8 cellular contexts compared by ENCODE assay signal in the genomic region with DNA sequence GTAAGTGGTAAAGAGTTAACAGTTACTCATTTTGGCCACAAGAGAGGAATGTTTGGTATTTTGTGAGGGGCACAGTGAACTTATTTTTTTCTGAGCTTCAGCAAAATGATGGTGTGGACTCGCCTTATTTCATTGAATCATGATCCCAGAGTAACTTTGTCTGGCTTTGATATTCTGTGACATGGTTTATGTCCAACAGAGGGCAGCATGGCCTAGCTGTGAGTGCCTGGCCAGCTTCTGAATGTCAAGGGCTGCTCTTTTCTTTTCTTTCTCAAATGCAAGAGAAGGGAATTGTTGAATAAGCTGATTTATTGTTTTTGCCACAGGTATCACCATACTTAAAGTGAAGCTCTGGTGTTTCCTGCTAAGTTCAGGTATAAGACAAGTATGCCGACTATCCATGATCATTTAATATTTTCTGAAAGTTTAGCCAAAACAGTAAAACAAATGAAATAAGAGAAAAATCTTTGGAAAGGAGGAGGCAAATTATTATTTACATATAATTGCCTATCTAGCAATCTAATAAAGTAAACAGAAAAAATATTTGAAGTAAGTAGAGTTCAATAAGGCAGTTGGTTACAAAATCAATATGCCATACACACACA. TPM values are rescaled to one million over a fixed set of nuclear protein-coding genes. Genes with fewer than 3 reads are reported as not detected.
A peak's percentile ranks its signal among the peaks of the same experiment; 100 is the strongest.
DNase-seq lines count a peak whose midpoint lies in the region; ATAC-seq and TF ChIP-seq lines count a peak whose summit lies in the region.

No MANE protein-coding gene starts in this region.

- H3K36me3 ChIP-seq in neuronal stem cell (replicated peaks in 1 of 2; ENCODE audit: control insufficient read depth in 2 of 2, insufficient read depth in 2 of 2, low read length in 2 of 2), result peaks cover 0 to 16% of the 10 kb centered on the region in 2 donors

- H4K8ac ChIP-seq in neuronal stem cell (ENCODE audit: low read depth, low read length), result no peak overlapping the region

- H2BK12ac ChIP-seq in neuronal stem cell (ENCODE audit: low read length), result no peak overlapping the region

- no peaks in the 10 kb centered on the region for H3K27me3 ChIP-seq in neuronal stem cell (ENCODE audit: control insufficient read depth in 3 of 3, insufficient read depth in 3 of 3, low read depth in 1 of 3, low read length in 3 of 3)

- H2BK15ac ChIP-seq in neuronal stem cell (ENCODE audit: low read length), result no peak overlapping the region

- CTCF ChIA-PET in RWPE1 (lab: Yijun Ruan, JAX), result interaction anchor here (0.5 to 2.7 kb wide), 10 partner anchors 13 to 1421 kb away, joined by 3 to 13 read pairs (median 4); no protein-coding TSS in a partner anchor

- H3K79me1 ChIP-seq in neuronal stem cell (ENCODE audit: low read depth, low read length), result no peaks in the 10 kb centered on the region

- peaks cover 0 to 5% of the 10 kb centered on the region in 2 donors for H3K9me3 ChIP-seq in neuronal stem cell (replicated peaks in 1 of 2; ENCODE audit: control insufficient read depth in 2 of 2, insufficient read depth in 1 of 2, low read depth in 1 of 2, low read length in 2 of 2)

- H3K4me3 ChIP-seq in neuronal stem cell (ENCODE audit: low read length in 2 of 2), result no peak overlapping the region

- H3K36me3 Mint-ChIP-seq in activated naive CD4-positive, alpha-beta T cell treated with anti-CD3 and anti-CD28 coated beads, Interleukin-2, amount 50 U/mL, for 72 hours, result peaks cover 8 to 12% of the 10 kb centered on the region in 2 donors

- peaks cover 0 to 5% of the 10 kb centered on the region in 2 donors for H3K9me3 Mint-ChIP-seq in activated naive CD4-positive, alpha-beta T cell treated with anti-CD3 and anti-CD28 coated beads, Interleukin-2, amount 50 U/mL, for 72 hours

- DNase-seq in COLO668 (lab: John Stamatoyannopoulos, UW; ENCODE audit: unreplicated experiment) (peak; percentile 7), HK-2 (ENCODE audit: unreplicated experiment) (peak; percentile 2), RWPE1 (ENCODE audit: low spot score) (peak; percentile 53), fibroblast of gingiva (ENCODE audit: low read depth) (peak; percentile 25), neuronal stem cell (ENCODE audit: low spot score) (peak; percentile 26)
- no peak for DNase-seq in activated naive CD4-positive, alpha-beta T cell treated with anti-CD3 and anti-CD28 coated beads, Interleukin-2, amount 50 U/mL, for 72 hours (ENCODE audit: low spot score in 2 of 2)

- H2AFZ ChIP-seq in neuronal stem cell (ENCODE audit: low read length), result no peak overlapping the region

- H3K9ac ChIP-seq in neuronal stem cell (ENCODE audit: low read depth, low read length, poor library complexity), result no peak overlapping the region

- ATAC-seq in GM21526 (IDR thresholded peaks at IDR 0.05; ENCODE audit: low FRiP score, unreplicated experiment) (no peak), GM18868 (IDR thresholded peaks at IDR 0.05; ENCODE audit: unreplicated experiment) (no peak)
- ATAC-seq in activated naive CD4-positive, alpha-beta T cell treated with anti-CD3 and anti-CD28 coated beads, Interleukin-2, amount 50 U/mL, for 72 hours, result no peak

- H3K4me1 ChIP-seq in neuronal stem cell (ENCODE audit: control insufficient read depth in 2 of 2, insufficient read depth in 1 of 2, low read depth in 1 of 2, low read length in 2 of 2), result no peaks in the 10 kb centered on the region

- no peak overlapping the region for H3K4me2 ChIP-seq in neuronal stem cell (ENCODE audit: insufficient read depth, low read length, poor library complexity, severe bottlenecking)

- no peak overlapping the region for H3K18ac ChIP-seq in neuronal stem cell (ENCODE audit: low read length)

- H3K23ac ChIP-seq in neuronal stem cell (ENCODE audit: low read depth, low read length, poor library complexity), result no peak overlapping the region

- no peak overlapping the region for H2AK5ac ChIP-seq in neuronal stem cell (ENCODE audit: low read depth, low read length)

- no peak overlapping the region for H3K4ac ChIP-seq in neuronal stem cell (ENCODE audit: low read length)

- H3K27ac Mint-ChIP-seq in activated naive CD4-positive, alpha-beta T cell treated with anti-CD3 and anti-CD28 coated beads, Interleukin-2, amount 50 U/mL, for 72 hours, result no peak overlapping the region

- no CpG with 5 or more reads among the region's 2 CpGs for WGBS in neuronal stem cell (ENCODE audit: extremely low coverage in 2 of 2, insufficient read length in 2 of 2, insufficient replicate concordance in 1 of 2), 2 donors

- no peak overlapping the region for H4K91ac ChIP-seq in neuronal stem cell (ENCODE audit: low read depth, low read length, poor library complexity)

- POLR2A ChIA-PET in RWPE1 (lab: Yijun Ruan, JAX; ENCODE audit: low non-redundant PET), result no interaction called here

- no peak overlapping the region for H2BK120ac ChIP-seq in neuronal stem cell (ENCODE audit: low read depth, low read length)

- peak; percentile 48 for TF ChIP-seq CTCF in RWPE1 (conservative IDR thresholded peaks at IDR 0.05; ENCODE audit: low read depth)

- H3K27ac ChIP-seq in RWPE1 (no peak overlapping the region), neuronal stem cell (replicated peaks; ENCODE audit: low read length) (no peak overlapping the region)

- H2BK5ac ChIP-seq in neuronal stem cell (ENCODE audit: low read length), result no peak overlapping the region

- no peak overlapping the region for H3K14ac ChIP-seq in neuronal stem cell (ENCODE audit: low read length)

RNA-seq across cellular contexts. Expression of a gene that starts 31.7 kb away (rescaled TPM):
- 105 TPM for polyA plus RNA-seq in neuronal stem cell (2013, experiment 1 of 2)
- 98.5 TPM for polyA plus RNA-seq in neuronal stem cell (2013, experiment 2 of 2)
- 100 to 1,000 TPM in 1 of 2 donors, 10 to 100 TPM in 1; 80.1 to 120 TPM for total RNA-seq in activated naive CD4-positive, alpha-beta T cell treated with anti-CD3 and anti-CD28 coated beads, Interleukin-2, amount 50 U/mL, for 72 hours

RNA-seq across cellular contexts. Expression of a gene that starts 34.6 kb away (rescaled TPM):
- polyA plus RNA-seq in neuronal stem cell (2013, experiment 1 of 2), result 7.9 TPM
- polyA plus RNA-seq in neuronal stem cell (2013, experiment 2 of 2), result 8.3 TPM
- total RNA-seq in activated naive CD4-positive, alpha-beta T cell treated with anti-CD3 and anti-CD28 coated beads, Interleukin-2, amount 50 U/mL, for 72 hours, result 10 to 100 TPM; 28.4 to 30.5 TPM

RNA-seq across cellular contexts. Expression of a gene that starts 41.0 kb away (rescaled TPM):
- 0.01 TPM for polyA plus RNA-seq in neuronal stem cell (2013, experiment 1 of 2)
- polyA plus RNA-seq in neuronal stem cell (2013, experiment 2 of 2), result 0.01 TPM
- total RNA-seq in activated naive CD4-positive, alpha-beta T cell treated with anti-CD3 and anti-CD28 coated beads, Interleukin-2, amount 50 U/mL, for 72 hours, result under 1 TPM; 0.11 to 0.14 TPM

Comparison
In these comparisons a context has a peak if more than half of its experiments do, and no peak if none do; other contexts are left out.
1. DNase-seq: peak in COLO668 (single experiment), HK-2 (single experiment), RWPE1 (single experiment), fibroblast of gingiva (single experiment) and neuronal stem cell (single experiment); none in activated naive CD4-positive, alpha-beta T cell treated with anti-CD3 and anti-CD28 coated beads, Interleukin-2, amount 50 U/mL, for 72 hours (0 of 2).